In the genomic region with DNA sequence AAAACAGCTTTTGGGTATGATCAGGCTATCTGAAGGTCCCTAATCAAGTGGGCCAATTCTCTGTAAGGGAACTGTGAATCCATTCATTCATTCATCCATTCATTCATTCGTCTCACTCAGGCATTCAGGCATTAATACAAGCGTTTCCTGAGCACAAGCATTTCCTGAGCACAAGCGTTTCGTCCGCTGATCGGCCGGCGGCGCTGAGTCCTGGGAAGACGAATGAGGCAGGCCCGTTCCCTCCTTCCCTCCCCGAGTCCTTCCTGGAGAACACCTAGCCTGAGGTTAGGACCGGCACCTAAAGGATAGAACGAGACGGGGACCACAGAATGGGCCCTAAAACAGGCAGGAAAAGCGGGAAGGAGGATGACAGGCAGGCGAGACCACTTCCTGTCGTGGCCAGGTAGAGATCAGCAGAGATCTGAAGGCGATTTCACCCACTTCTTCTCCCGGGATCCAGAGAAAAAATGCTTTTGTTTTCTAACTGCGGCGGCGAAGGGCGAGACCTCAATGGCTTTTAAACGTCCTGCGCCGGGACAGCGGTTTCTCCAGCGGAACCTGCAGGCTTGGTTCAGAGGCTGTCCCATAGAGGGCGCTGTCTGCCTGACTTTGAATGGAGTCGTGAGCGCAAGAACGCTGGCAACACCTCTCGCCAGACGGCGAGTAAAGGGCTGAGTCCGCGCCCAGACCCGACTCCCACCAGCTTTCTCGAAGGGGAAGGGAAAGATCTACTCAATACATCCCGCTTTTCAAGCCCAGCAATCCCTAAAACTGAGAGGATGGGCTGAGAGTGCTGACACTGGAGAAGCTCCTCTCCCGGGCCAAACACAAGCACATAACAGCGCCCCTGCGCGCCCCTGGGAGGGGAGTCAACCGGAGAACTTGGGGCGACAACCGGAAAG, we compare ENCODE assay signal across 8 cellular contexts. TPM values are rescaled to one million over a fixed set of nuclear protein-coding genes. Genes with fewer than 3 reads are reported as not detected.
DNase-seq lines count a peak whose midpoint lies in the region; ATAC-seq and TF ChIP-seq lines count a peak whose summit lies in the region.

No MANE protein-coding gene starts in this region.

- H3K36me3 ChIP-seq in esophagus squamous epithelium: no peaks in the 10 kb centered on the region

- intact Hi-C loops in esophagus squamous epithelium (cut with DNase I): loop anchor here (2.0 to 10.0 kb wide), 2 partner anchors 232 to 424 kb away; no protein-coding TSS in a partner anchor

- TF ChIP-seq CTCF in esophagus squamous epithelium (IDR thresholded peaks at IDR 0.05): peak; percentile 86 to 90 (median 88)

- peaks cover 3 to 7% of the 10 kb centered on the region in 2 donors for H3K36me3 Mint-ChIP-seq in naive B cell

- peak; percentile 57 for DNase-seq in GF-D8 (lab: John Stamatoyannopoulos, UW)
- peak; percentile 60 for DNase-seq in NOMO-1 treated with dmso at 0.1 percent for 144 hours (lab: John Stamatoyannopoulos, UW; ENCODE audit: unreplicated experiment)
- peak; percentile 82 for DNase-seq in activated T-cell treated with anti-CD3 and anti-CD28 coated beads for 24 hours (ENCODE audit: low read depth)
- peak; percentile 18 for DNase-seq in esophagus squamous epithelium (lab: John Stamatoyannopoulos, UW)
- DNase-seq in naive B cell: peak; percentile 62
- DNase-seq in stimulated activated CD8-positive, alpha-beta memory T cell treated with anti-CD3 and anti-CD28 coated beads, Interleukin-7, amount 100 ng/mL, for 1 hour (ENCODE audit: low read depth in 2 of 2): peak; percentile 69 to 81

- peaks cover 18 to 34% (median 26%) of the 10 kb centered on the region in 3 donors for H3K4me1 Mint-ChIP-seq in naive B cell

- peaks cover 65 to 79% (median 72%) of the 10 kb centered on the region in 3 donors for H3K27me3 Mint-ChIP-seq in naive B cell

- no peak overlapping the region for H3K27ac ChIP-seq in esophagus squamous epithelium

- TF ChIP-seq POLR2A in esophagus squamous epithelium (IDR thresholded peaks at IDR 0.05): no peak

- H3K27ac Mint-ChIP-seq in naive B cell: peak overlapping the region in 5 of 6 donors; percentile 39 to 99 (median 93)

- H3K4me3 Mint-ChIP-seq in naive B cell: peak overlapping the region; percentile 44 to 84 (median 80)

- H3K4me1 ChIP-seq in esophagus squamous epithelium: peaks cover 44 to 54% (median 50%) of the 10 kb centered on the region in 3 donors

- H3K9me3 Mint-ChIP-seq in naive B cell: peaks cover 0 to 30% (median 12%) of the 10 kb centered on the region in 7 donors

- ATAC-seq in HG03095 (IDR thresholded peaks at IDR 0.05; ENCODE audit: unreplicated experiment) (peak; percentile 37), naive B cell (ENCODE audit: low read depth in 2 of 2) (peak; percentile 52 to 63), GM21825 (IDR thresholded peaks at IDR 0.05; ENCODE audit: unreplicated experiment) (no peak)

- H3K27me3 ChIP-seq in esophagus squamous epithelium: peaks cover 45 to 100% (median 50%) of the 10 kb centered on the region in 4 donors

- peak overlapping the region in 2 of 4 donors; percentile 8 to 51 for H3K4me3 ChIP-seq in esophagus squamous epithelium

- 5 to 7% methylated on average over 17 to 38 of the region's 48 CpGs for WGBS in esophagus squamous epithelium, 2 donors

- H3K9me3 ChIP-seq in esophagus squamous epithelium: peaks cover 0 to 7% (median 5%) of the 10 kb centered on the region in 3 donors

RNA-seq across cellular contexts. Expression of gene HMX3, which starts 2.9 kb away (rescaled TPM):
- total RNA-seq in esophagus squamous epithelium: not detected
- not detected for polyA plus RNA-seq in naive B cell (ENCODE audit: low read depth in 6 of 6)

RNA-seq across cellular contexts. Expression of gene HMX2, which starts 15.1 kb away (rescaled TPM):
- total RNA-seq in esophagus squamous epithelium: not detected
- polyA plus RNA-seq in naive B cell (ENCODE audit: low read depth in 6 of 6): not detected

RNA-seq across cellular contexts. Expression of gene BUB3, which starts 21.4 kb away (rescaled TPM):
- 100 to 1,000 TPM in 2 of 4 donors, 10 to 100 TPM in 2; 84.3 to 121 (median 100) TPM for total RNA-seq in esophagus squamous epithelium
- 100 to 1,000 TPM; 135 to 244 (median 163) TPM for polyA plus RNA-seq in naive B cell (ENCODE audit: low read depth in 6 of 6)

Comparison
In these comparisons a context has a peak if more than half of its experiments do, and no peak if none do; other contexts are left out.
1. DNase-seq: peak in every context shown above with its lines; median percentile 82 in activated T-cell treated with anti-CD3 and anti-CD28 coated beads for 24 hours; 75 in stimulated activated CD8-positive, alpha-beta memory T cell treated with anti-CD3 and anti-CD28 coated beads, Interleukin-7, amount 100 ng/mL, for 1 hour; 62 in naive B cell; 60 in NOMO-1 treated with dmso at 0.1 percent for 144 hours; 57 in GF-D8; 18 in esophagus squamous epithelium.